ENCODE assay signal across 8 cellular contexts in the genomic region with DNA sequence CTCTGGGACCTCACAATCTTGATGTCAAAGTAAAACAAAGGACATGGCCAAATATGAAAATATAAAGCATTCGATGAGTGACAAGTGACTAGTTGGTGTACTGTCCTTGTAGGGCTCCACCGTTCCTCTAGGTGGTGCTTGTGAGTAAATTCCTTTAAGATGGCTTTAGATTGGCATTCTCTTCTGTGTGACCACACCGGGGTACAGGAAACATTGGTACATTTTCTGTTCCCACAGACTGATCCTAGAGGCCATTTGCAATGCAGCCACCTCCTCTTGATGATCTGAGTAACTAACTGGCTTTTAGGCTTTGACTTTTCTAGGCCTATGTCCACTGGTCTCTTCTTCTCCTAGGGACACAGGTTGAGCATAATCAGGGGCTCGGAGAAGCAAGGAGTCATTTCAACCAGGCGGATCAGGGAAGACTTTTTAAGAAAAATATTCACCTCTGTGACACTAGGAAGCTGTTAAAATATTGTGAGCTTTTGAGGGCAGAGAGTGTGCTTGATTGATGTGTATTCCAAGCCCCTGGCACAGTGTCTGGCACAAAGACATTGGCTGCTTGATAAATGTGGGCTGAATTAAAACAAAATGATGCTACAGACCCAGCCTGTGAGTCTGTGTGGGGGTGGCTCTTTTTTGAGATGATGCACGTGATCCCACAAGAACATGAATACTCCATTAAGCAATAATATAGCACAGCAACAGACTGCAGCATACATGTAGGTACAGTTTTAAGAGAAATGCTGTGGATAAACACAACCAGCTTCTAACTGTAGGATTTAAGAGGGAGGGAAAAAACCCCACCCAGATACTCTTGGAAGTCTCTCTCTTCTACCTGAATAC. TPM values are rescaled to one million over a fixed set of nuclear protein-coding genes. Genes with fewer than 3 reads are reported as not detected.
DNase-seq lines count a peak whose midpoint lies in the region; ATAC-seq, FAIRE-seq and TF ChIP-seq lines count a peak whose summit lies in the region.

No MANE protein-coding gene starts in this region.

- no peaks in the 10 kb centered on the region for H3K36me3 ChIP-seq in RWPE2 (ENCODE audit: low read depth)
- H3K36me3 ChIP-seq in astrocyte (ENCODE audit: insufficient read depth, low read length), result no peaks in the 10 kb centered on the region

- no peak overlapping the region for H2AFZ ChIP-seq in astrocyte (ENCODE audit: low read depth, low read length)

- intact Hi-C loops in lower leg skin (cut with DNase I; ENCODE audit: low total_unique reads), result no loop called here

- no peaks in the 10 kb centered on the region for H3K27me3 Mint-ChIP-seq in astrocyte (ENCODE audit: low read depth, unreplicated experiment)

- no peaks in the 10 kb centered on the region for H3K9me3 ChIP-seq in RWPE2 (ENCODE audit: severe bottlenecking)
- no peaks in the 10 kb centered on the region for H3K9me3 ChIP-seq in astrocyte (ENCODE audit: insufficient read depth, low read depth, low read length)

- no peak overlapping the region for H3K4me3 Mint-ChIP-seq in astrocyte (ENCODE audit: unreplicated experiment)

- ATAC-seq in HG03342 (IDR thresholded peaks at IDR 0.05; ENCODE audit: unreplicated experiment), result peak; percentile 68
- ATAC-seq in RWPE2 (ENCODE audit: low read depth), result peak; percentile 53; the same call in 2 of the 3 replicates

- no peaks in the 10 kb centered on the region for H3K9me3 Mint-ChIP-seq in astrocyte (ENCODE audit: unreplicated experiment)

- no peaks in the 10 kb centered on the region for H3K27me3 ChIP-seq in RWPE2 (ENCODE audit: insufficient read depth, poor library complexity, severe bottlenecking)
- no peaks in the 10 kb centered on the region for H3K27me3 ChIP-seq in astrocyte (ENCODE audit: insufficient read depth, low read length)

- H3K4me1 ChIP-seq in RWPE2 (ENCODE audit: insufficient read depth, poor library complexity, severe bottlenecking), result peaks cover 10% of the 10 kb centered on the region
- no peaks in the 10 kb centered on the region for H3K4me1 ChIP-seq in astrocyte (ENCODE audit: insufficient read depth, low read length)

- no peak overlapping the region for H3K4me2 ChIP-seq in astrocyte (ENCODE audit: low read length)

- DNase-seq in AML-193 (lab: John Stamatoyannopoulos, UW) (peak; percentile 53 to 58), GM18507 (ENCODE audit: extremely low spot score, insufficient read length, low read depth) (no peak), RWPE2 (ENCODE audit: low spot score) (no peak), astrocyte (ENCODE audit: low read depth) (peak; percentile 25), iPS-NIHi11 (ENCODE audit: low spot score) (peak; percentile 73), lower leg skin (ENCODE audit: low spot score in 2 of 2) (no peak)
- DNase-seq in stimulated activated CD4-positive, alpha-beta T cell treated with anti-CD3 and anti-CD28 coated beads, Interleukin-4, amount 100 ng/mL, for 4 hours, result peak; percentile 18 to 23

- peak overlapping the region; percentile 98 for H3K27ac Mint-ChIP-seq in astrocyte (ENCODE audit: unreplicated experiment)

- H3K9ac ChIP-seq in astrocyte (ENCODE audit: low read length), result no peak overlapping the region

- H3K4me1 Mint-ChIP-seq in astrocyte (ENCODE audit: low read depth, unreplicated experiment), result peaks cover 46% of the 10 kb centered on the region

- TF ChIP-seq CTCF in RWPE2 (IDR thresholded peaks at IDR 0.05; ENCODE audit: poor library complexity, severe bottlenecking), result peak; percentile 57
- TF ChIP-seq CTCF in astrocyte (IDR thresholded peaks at IDR 0.05; ENCODE audit: insufficient read depth, low read depth, low read length), result peak; percentile 76
- TF ChIP-seq CTCF in lower leg skin (IDR thresholded peaks at IDR 0.05), result no peak

- no peaks in the 10 kb centered on the region for H4K20me1 ChIP-seq in astrocyte (ENCODE audit: insufficient read depth, low read length)

- FAIRE-seq in GM18507 (lab: Jason Lieb, UNC) (peak; percentile 98), astrocyte (lab: Jason Lieb, UNC) (peak; percentile 54)

- WGBS in lower leg skin, 2 donors, result 61 to 65% methylated on average over 6 of the region's 6 CpGs

- no peak for TF ChIP-seq POLR2A in lower leg skin (IDR thresholded peaks at IDR 0.05)

- H3K27ac ChIP-seq in RWPE2 (ENCODE audit: poor library complexity, severe bottlenecking) (no peak overlapping the region), astrocyte (ENCODE audit: low read depth, low read length) (no peak overlapping the region)

- no peaks in the 10 kb centered on the region for H3K79me2 ChIP-seq in astrocyte (ENCODE audit: insufficient read depth, low read length)

- peaks cover 24% of the 10 kb centered on the region for H3K36me3 Mint-ChIP-seq in astrocyte (ENCODE audit: low read depth, unreplicated experiment)

- H3K4me3 ChIP-seq in RWPE2 (ENCODE audit: severe bottlenecking) (no peak overlapping the region), astrocyte (ENCODE audit: insufficient read depth, low read depth, low read length) (no peak overlapping the region), lower leg skin (ENCODE audit: low read depth, poor library complexity, severe bottlenecking) (no peak overlapping the region)

RNA-seq across cellular contexts. Expression of a gene that starts 21.0 kb away (rescaled TPM):
- total RNA-seq in astrocyte (96.0 and 117 TPM in 2 replicates), lower leg skin (1 to 10 TPM in 1 of 4 donors, under 1 TPM in 2, not detected in 1; 0.79 to 4.8 (median 0.91) TPM)

RNA-seq across cellular contexts. Expression of a gene that starts 52.3 kb away (rescaled TPM):
- total RNA-seq in astrocyte, result 10.9 and 13.8 TPM in 2 replicates
- total RNA-seq in lower leg skin, result 1 to 10 TPM; 1.6 to 8.4 (median 4.1) TPM

Comparison
In these comparisons a context has a peak if more than half of its experiments do, and no peak if none do; other contexts are left out.
1. DNase-seq: peak in AML-193 (2 of 2), astrocyte (single experiment), iPS-NIHi11 (single experiment) and stimulated activated CD4-positive, alpha-beta T cell treated with anti-CD3 and anti-CD28 coated beads, Interleukin-4, amount 100 ng/mL, for 4 hours (2 of 2); none in GM18507 (single experiment), RWPE2 (single experiment) and lower leg skin (0 of 2).
2. CTCF ChIP-seq: peak in RWPE2 (single experiment) and astrocyte (single experiment); none in lower leg skin (0 of 3).
3. RNA of a gene that starts 21.0 kb away (total RNA-seq): 96.0 to 117 TPM in astrocyte; 0.79 to 4.8 TPM in lower leg skin; every median in the first group is over 10 times any median in the second.